In genomic region chr14:69696633-69697557, GRCh38 we compare ENCODE assay signal across 9 cellular contexts.
A peak's percentile ranks its signal among the peaks of the same experiment; 100 is the strongest.
DNase-seq lines count a peak whose midpoint lies in the region; ATAC-seq and TF ChIP-seq lines count a peak whose summit lies in the region.
"Had no signal": no experiment of that assay in that cellular context is flagged by ENCODE, and none has a peak within 500 bp of the region (broad histone marks: within the 10 kb centered on the region; RNA-seq: fewer than 3 reads in every experiment).

No MANE protein-coding gene starts in this region.

- H3K36me3 Mint-ChIP-seq in activated CD8-positive, alpha-beta memory T cell treated with anti-CD3 and anti-CD28 coated beads, Interleukin-2, amount 10 ng/mL, durations not matched to agents 7 days and 5 days: peaks cover 6% of the 10 kb centered on the region
- no peaks in the 10 kb centered on the region for H3K36me3 Mint-ChIP-seq in T-helper 17 cell (ENCODE audit: low read depth)
- peaks cover 18% of the 10 kb centered on the region for H3K36me3 Mint-ChIP-seq in stimulated activated naive CD8-positive, alpha-beta T cell treated with anti-CD3 and anti-CD28 coated beads, Interleukin-15, Interleukin-2, amounts not matched to agents 100 ng/mL and 50 ng/mL, for 24 hours (ENCODE audit: low read depth)

- no peak overlapping the region for H3K4me3 ChIP-seq in fibroblast of lung (replicated peaks in 1 of 4; ENCODE audit: control extremely low read depth in 1 of 4, insufficient read depth in 1 of 4, low read depth in 3 of 4, low read length in 4 of 4)

- TF ChIP-seq CTCF in fibroblast of lung (conservative IDR thresholded peaks at IDR 0.05 in 1 of 2, IDR thresholded peaks at IDR 0.05 in 1 of 2; ENCODE audit: low read depth in 1 of 2, low read length in 2 of 2) (no peak), GM13977 (IDR thresholded peaks at IDR 0.05; ENCODE audit: extremely low read depth, insufficient read depth, missing control alignments) (no peak)

- no peaks in the 10 kb centered on the region for H3K27me3 Mint-ChIP-seq in activated CD8-positive, alpha-beta memory T cell treated with anti-CD3 and anti-CD28 coated beads, Interleukin-2, amount 10 ng/mL, durations not matched to agents 7 days and 5 days
- no peaks in the 10 kb centered on the region for H3K27me3 Mint-ChIP-seq in T-helper 17 cell
- no peaks in the 10 kb centered on the region for H3K27me3 Mint-ChIP-seq in stimulated activated naive CD8-positive, alpha-beta T cell treated with anti-CD3 and anti-CD28 coated beads, Interleukin-15, Interleukin-2, amounts not matched to agents 100 ng/mL and 50 ng/mL, for 24 hours

- H3K79me2 ChIP-seq in fibroblast of lung (ENCODE audit: control insufficient read depth, insufficient read depth, low read length): no peaks in the 10 kb centered on the region

- no peaks in the 10 kb centered on the region for H3K27me3 ChIP-seq in fibroblast of lung (ENCODE audit: control insufficient read depth, insufficient read depth, low read length)

- H3K9me3 ChIP-seq in T-helper 17 cell (ENCODE audit: control insufficient read depth, low read length, poor library complexity, severe bottlenecking) (no peaks in the 10 kb centered on the region), fibroblast of lung (ENCODE audit: control insufficient read depth, insufficient read depth, low read depth, low read length) (no peaks in the 10 kb centered on the region)

- peak; percentile 82 for ATAC-seq in activated CD8-positive, alpha-beta memory T cell treated with anti-CD3 and anti-CD28 coated beads, Interleukin-2, amount 10 ng/mL, durations not matched to agents 7 days and 5 days
- ATAC-seq in T-helper 17 cell: peak; percentile 55

- no peaks in the 10 kb centered on the region for H3K9me3 Mint-ChIP-seq in activated CD8-positive, alpha-beta memory T cell treated with anti-CD3 and anti-CD28 coated beads, Interleukin-2, amount 10 ng/mL, durations not matched to agents 7 days and 5 days (ENCODE audit: low read depth)
- H3K9me3 Mint-ChIP-seq in stimulated activated naive CD8-positive, alpha-beta T cell treated with anti-CD3 and anti-CD28 coated beads, Interleukin-15, Interleukin-2, amounts not matched to agents 100 ng/mL and 50 ng/mL, for 24 hours: no peaks in the 10 kb centered on the region

- H2AFZ ChIP-seq in fibroblast of lung (ENCODE audit: low read length): no peak overlapping the region

- no peaks in the 10 kb centered on the region for H4K20me1 ChIP-seq in fibroblast of lung (ENCODE audit: control insufficient read depth, extremely low read depth, insufficient read depth, low read length)

- CTCF ChIA-PET in activated CD8-positive, alpha-beta memory T cell treated with anti-CD3 and anti-CD28 coated beads, Interleukin-2, amount 10 ng/mL, durations not matched to agents 7 days and 5 days (lab: Charles Lee): interaction anchor here (0.6 kb wide), 1 partner anchor 14 kb away, joined by 4 read pairs; no protein-coding TSS in a partner anchor

- H3K27ac Mint-ChIP-seq in activated CD8-positive, alpha-beta memory T cell treated with anti-CD3 and anti-CD28 coated beads, Interleukin-2, amount 10 ng/mL, durations not matched to agents 7 days and 5 days: peak overlapping the region; percentile 62
- peak overlapping the region; percentile 68 for H3K27ac Mint-ChIP-seq in T-helper 17 cell
- peak overlapping the region; percentile 54 for H3K27ac Mint-ChIP-seq in stimulated activated naive CD8-positive, alpha-beta T cell treated with anti-CD3 and anti-CD28 coated beads, Interleukin-15, Interleukin-2, amounts not matched to agents 100 ng/mL and 50 ng/mL, for 24 hours

- no peak overlapping the region for H3K9ac ChIP-seq in fibroblast of lung (ENCODE audit: insufficient read depth, low read length)

- H3K27ac ChIP-seq in fibroblast of lung (ENCODE audit: insufficient read depth, low read length): no peak overlapping the region

- H3K4me2 ChIP-seq in fibroblast of lung (ENCODE audit: extremely low read depth, insufficient read depth, low read length): peak overlapping the region; percentile 19

- H3K4me1 ChIP-seq in fibroblast of lung (ENCODE audit: control insufficient read depth, extremely low read depth, insufficient read depth, low read length): peaks cover 7% of the 10 kb centered on the region

- peak; percentile 64 for DNase-seq in activated CD8-positive, alpha-beta memory T cell treated with anti-CD3 and anti-CD28 coated beads, Interleukin-2, amount 10 ng/mL, durations not matched to agents 7 days and 5 days
- no peak for DNase-seq in activated CD8-positive, alpha-beta memory T cell treated with anti-CD3 and anti-CD28 coated beads for 24 hours
- no peak for DNase-seq in T-helper 17 cell
- peak in 1 of 2 donors; percentile 47 for DNase-seq in fibroblast of lung (ENCODE audit: low read depth in 2 of 2)
- no peak for DNase-seq in GM13977 (ENCODE audit: low spot score)
- no peak for DNase-seq in amniotic stem cell (lab: John Stamatoyannopoulos, UW)
- no peak for DNase-seq in hepatic stellate cell (ENCODE audit: low spot score)
- DNase-seq: NCI-H1694 had no signal

- H3K36me3 ChIP-seq in fibroblast of lung (ENCODE audit: control insufficient read depth, insufficient read depth, low read length): no peaks in the 10 kb centered on the region

- H3K4me1 Mint-ChIP-seq in activated CD8-positive, alpha-beta memory T cell treated with anti-CD3 and anti-CD28 coated beads, Interleukin-2, amount 10 ng/mL, durations not matched to agents 7 days and 5 days: peaks cover 85% of the 10 kb centered on the region
- H3K4me1 Mint-ChIP-seq in T-helper 17 cell: peaks cover 67% of the 10 kb centered on the region
- H3K4me1 Mint-ChIP-seq in stimulated activated naive CD8-positive, alpha-beta T cell treated with anti-CD3 and anti-CD28 coated beads, Interleukin-15, Interleukin-2, amounts not matched to agents 100 ng/mL and 50 ng/mL, for 24 hours (ENCODE audit: low read depth): peaks cover 98% of the 10 kb centered on the region

- no peak overlapping the region for H3K4me3 Mint-ChIP-seq in activated CD8-positive, alpha-beta memory T cell treated with anti-CD3 and anti-CD28 coated beads, Interleukin-2, amount 10 ng/mL, durations not matched to agents 7 days and 5 days
- H3K4me3 Mint-ChIP-seq in T-helper 17 cell: peak overlapping the region; percentile 78
- no peak overlapping the region for H3K4me3 Mint-ChIP-seq in stimulated activated naive CD8-positive, alpha-beta T cell treated with anti-CD3 and anti-CD28 coated beads, Interleukin-15, Interleukin-2, amounts not matched to agents 100 ng/mL and 50 ng/mL, for 24 hours

- in situ Hi-C loops in GM13977 (cut with MboI; ENCODE audit: low pct_unique_long_range_greater_than_20kb, low sequenced_read_pairs, unreplicated experiment): no loop called here
